Comparison of ENCODE assay signal across 21 cellular contexts in genomic region chr16:84182104-84182503, GRCh38. TPM values are rescaled to one million over a fixed set of nuclear protein-coding genes. Genes with fewer than 3 reads are reported as not detected.
"Had no signal": no experiment of that assay in that cellular context is flagged by ENCODE, and none has a peak within 500 bp of the region (broad histone marks: within the 10 kb centered on the region; RNA-seq: fewer than 3 reads in every experiment).

No MANE protein-coding gene starts in this region.

- H3K27me3 ChIP-seq: SJSA1 had no signal

- DNase-seq: KBM-7, MV-4-11, NCI-H1048, NCI-H1105, NCI-H1417, NCI-H1436 treated with DMSO at 0.1 percent for 48 hours, NCI-H1694, NCI-H187 treated with DMSO at 0.1 percent for 48 hours, NCI-H2029 treated with DMSO at 0.1 percent for 48 hours, NCI-H2227 treated with DMSO at 0.1 percent for 48 hours, NCI-H524, NCI-H69, NCI-H774, SIG-M5 had no signal

- H3K9me3 ChIP-seq: SJSA1 had no signal

- H3K4me3 ChIP-seq: SJSA1, SK-N-MC had no signal

- H3K27ac ChIP-seq: RWPE1, SJSA1, SK-N-MC had no signal

RNA-seq across cellular contexts. Expression of gene ADAD2, which starts 8.9 kb away (rescaled TPM):
- total RNA-seq: HT-29, LHCN-M2, MCF 10A, NCI-H460, SJSA1 had no signal

RNA-seq across cellular contexts. Expression of gene DNAAF1, which starts 37.0 kb away (rescaled TPM):
- total RNA-seq: LHCN-M2, MCF 10A, NCI-H460, SJSA1 had no signal

RNA-seq across cellular contexts. Expression of gene KCNG4, which starts 57.7 kb away (rescaled TPM):
- total RNA-seq: HT-29, MCF 10A, SJSA1 had no signal
